1 cellular context compared by ENCODE assay signal in the genomic region with DNA sequence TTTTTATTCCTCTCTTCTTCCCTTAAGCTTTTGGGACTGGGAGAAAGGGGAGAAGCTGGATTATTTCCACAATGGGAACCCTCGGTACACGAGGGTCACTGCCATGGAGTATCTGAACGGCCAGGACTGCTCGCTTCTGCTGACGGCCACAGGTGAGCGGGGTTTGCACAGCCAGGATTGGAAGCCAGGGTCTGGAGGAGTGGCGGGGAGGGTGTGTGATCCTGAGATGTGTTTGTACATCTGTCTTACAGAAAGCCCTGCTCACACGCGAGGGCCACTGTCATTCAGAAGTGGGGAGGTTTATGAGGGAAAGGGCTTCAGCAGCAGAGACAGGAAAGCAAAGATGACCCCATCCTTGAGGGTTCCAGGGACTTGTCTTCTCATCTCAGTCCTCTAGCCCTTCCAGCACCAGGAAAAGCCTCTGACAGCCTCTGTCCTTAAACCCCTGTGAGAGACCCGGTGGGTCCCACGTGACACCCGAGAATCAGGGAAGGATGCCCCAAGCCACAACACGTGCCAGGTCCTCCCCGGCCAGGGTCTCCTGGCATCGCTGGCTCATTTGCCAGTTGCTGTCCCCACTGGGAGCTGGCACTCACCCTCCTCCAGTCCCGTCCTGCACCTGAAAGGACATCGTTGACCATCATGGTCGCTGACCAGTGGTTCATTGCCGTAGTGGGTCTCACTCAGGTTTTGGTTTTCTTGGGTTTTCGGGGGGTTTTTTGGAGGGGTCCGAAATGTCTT.
A peak's percentile ranks its signal among the peaks of the same experiment; 100 is the strongest.
TF ChIP-seq lines count a peak whose summit lies in the region.

No MANE protein-coding gene starts in this region.

TF ChIP-seq in HEK293, 187 proteins besides CTCF, POLR2A, EP300 and RAD21:
- TF ChIP-seq ZFP69B (tag by site-specific recombination; IDR thresholded peaks at IDR 0.05) (0 out of 2 replicates have a peak, but pooled peaks have one; percentile 14), HOXD13 (CRISPR knock-in tag; IDR thresholded peaks at IDR 0.05; ENCODE audit: borderline replicate concordance) (no peak), ZBTB21 (tag by site-specific recombination; IDR thresholded peaks at IDR 0.05) (no peak), ZNF747 (tag by site-specific recombination; IDR thresholded peaks at IDR 0.05) (no peak), FEZF1 (tag by site-specific recombination; IDR thresholded peaks at IDR 0.05) (no peak), KLF16 (tag by site-specific recombination; IDR thresholded peaks at IDR 0.05) (no peak), KLF1 (tag by site-specific recombination; IDR thresholded peaks at IDR 0.05) (no peak)
